1 cellular context compared by ENCODE assay signal in genomic region chr14:23939607-23940326, GRCh38.
TF ChIP-seq lines count a peak whose summit lies in the region.

No MANE protein-coding gene starts in this region.

TF ChIP-seq in HepG2, 621 proteins besides CTCF, POLR2A, EP300 and RAD21 (continued from another document and continues in another):
- TF ChIP-seq, protein P1, sequence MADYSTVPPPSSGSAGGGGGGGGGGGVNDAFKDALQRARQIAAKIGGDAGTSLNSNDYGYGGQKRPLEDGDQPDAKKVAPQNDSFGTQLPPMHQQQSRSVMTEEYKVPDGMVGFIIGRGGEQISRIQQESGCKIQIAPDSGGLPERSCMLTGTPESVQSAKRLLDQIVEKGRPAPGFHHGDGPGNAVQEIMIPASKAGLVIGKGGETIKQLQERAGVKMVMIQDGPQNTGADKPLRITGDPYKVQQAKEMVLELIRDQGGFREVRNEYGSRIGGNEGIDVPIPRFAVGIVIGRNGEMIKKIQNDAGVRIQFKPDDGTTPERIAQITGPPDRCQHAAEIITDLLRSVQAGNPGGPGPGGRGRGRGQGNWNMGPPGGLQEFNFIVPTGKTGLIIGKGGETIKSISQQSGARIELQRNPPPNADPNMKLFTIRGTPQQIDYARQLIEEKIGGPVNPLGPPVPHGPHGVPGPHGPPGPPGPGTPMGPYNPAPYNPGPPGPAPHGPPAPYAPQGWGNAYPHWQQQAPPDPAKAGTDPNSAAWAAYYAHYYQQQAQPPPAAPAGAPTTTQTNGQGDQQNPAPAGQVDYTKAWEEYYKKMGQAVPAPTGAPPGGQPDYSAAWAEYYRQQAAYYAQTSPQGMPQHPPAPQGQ (CRISPR knock-in tag; IDR thresholded peaks at IDR 0.05; ENCODE audit: borderline replicate concordance): 0 out of 2 replicates have a peak, but pooled peaks have one; percentile 58
- TF ChIP-seq ZNF337 (CRISPR knock-in tag; IDR thresholded peaks at IDR 0.05; ENCODE audit: borderline replicate concordance, low read depth): peak; percentile 35; the same call in 1 of the 2 replicates
- TF ChIP-seq GATA4 (IDR thresholded peaks at IDR 0.05; ENCODE audit: borderline replicate concordance, low read depth): peak; percentile 78
- TF ChIP-seq LCORL (IDR thresholded peaks at IDR 0.05): no peak
- no peak for TF ChIP-seq LCORL (CRISPR knock-in tag; IDR thresholded peaks at IDR 0.05)
- TF ChIP-seq ZHX2 (IDR thresholded peaks at IDR 0.05; ENCODE audit: low read depth): no peak
- TF ChIP-seq ZHX2 (CRISPR knock-in tag; IDR thresholded peaks at IDR 0.05; ENCODE audit: borderline replicate concordance): no peak
- TF ChIP-seq IKZF4 (CRISPR knock-in tag; IDR thresholded peaks at IDR 0.05; ENCODE audit: borderline replicate concordance, low read depth, not compliant biosample characterization): peak; percentile 51
- TF ChIP-seq GLI4 (CRISPR knock-in tag; IDR thresholded peaks at IDR 0.05; ENCODE audit: borderline replicate concordance): no peak
- peak; percentile 80 for TF ChIP-seq ONECUT2 (CRISPR knock-in tag; IDR thresholded peaks at IDR 0.05)
- 0 out of 2 replicates have a peak, but pooled peaks have one; percentile 16 for TF ChIP-seq ZBTB7A (CRISPR knock-in tag; IDR thresholded peaks at IDR 0.05)
- peak; percentile 82 for TF ChIP-seq NCOA2 (CRISPR knock-in tag; IDR thresholded peaks at IDR 0.05)
- TF ChIP-seq, protein P2, sequence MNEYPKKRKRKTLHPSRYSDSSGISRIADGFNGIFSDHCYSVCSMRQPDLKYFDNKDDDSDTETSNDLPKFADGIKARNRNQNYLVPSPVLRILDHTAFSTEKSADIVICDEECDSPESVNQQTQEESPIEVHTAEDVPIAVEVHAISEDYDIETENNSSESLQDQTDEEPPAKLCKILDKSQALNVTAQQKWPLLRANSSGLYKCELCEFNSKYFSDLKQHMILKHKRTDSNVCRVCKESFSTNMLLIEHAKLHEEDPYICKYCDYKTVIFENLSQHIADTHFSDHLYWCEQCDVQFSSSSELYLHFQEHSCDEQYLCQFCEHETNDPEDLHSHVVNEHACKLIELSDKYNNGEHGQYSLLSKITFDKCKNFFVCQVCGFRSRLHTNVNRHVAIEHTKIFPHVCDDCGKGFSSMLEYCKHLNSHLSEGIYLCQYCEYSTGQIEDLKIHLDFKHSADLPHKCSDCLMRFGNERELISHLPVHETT (CRISPR knock-in tag; conservative IDR thresholded peaks at IDR 0.05): no peak
- TF ChIP-seq ZNF574 (CRISPR knock-in tag; IDR thresholded peaks at IDR 0.05): peak; percentile 31; the same call in 1 of the 2 replicates
- 0 out of 2 replicates have a peak, but pooled peaks have one; percentile 42 for TF ChIP-seq MXD4 (CRISPR knock-in tag; IDR thresholded peaks at IDR 0.05)
- TF ChIP-seq ZNF552 (CRISPR knock-in tag; IDR thresholded peaks at IDR 0.05; ENCODE audit: borderline replicate concordance): 0 out of 2 replicates have a peak, but pooled peaks have one; percentile 28
- TF ChIP-seq ZNF670 (CRISPR knock-in tag; IDR thresholded peaks at IDR 0.05; ENCODE audit: borderline replicate concordance): no peak
- TF ChIP-seq ZNF432 (CRISPR knock-in tag; IDR thresholded peaks at IDR 0.05; ENCODE audit: borderline replicate concordance): no peak
- TF ChIP-seq HNRNPUL1 (IDR thresholded peaks at IDR 0.05; ENCODE audit: low read depth, low read length): peak; percentile 89
- TF ChIP-seq ZNF24 (IDR thresholded peaks at IDR 0.05): no peak
- no peak for TF ChIP-seq RBFOX2 (IDR thresholded peaks at IDR 0.05; ENCODE audit: low read depth, low read length)
- TF ChIP-seq ZNF883 (CRISPR knock-in tag; IDR thresholded peaks at IDR 0.05; ENCODE audit: not compliant biosample characterization): no peak
- TF ChIP-seq TCF7 (IDR thresholded peaks at IDR 0.05; ENCODE audit: low read depth): peak; percentile 47
- no peak for TF ChIP-seq ZBTB20 (CRISPR knock-in tag; IDR thresholded peaks at IDR 0.05; ENCODE audit: borderline replicate concordance, low read depth)
- TF ChIP-seq ZFY (CRISPR knock-in tag; IDR thresholded peaks at IDR 0.05): peak; percentile 36; the same call in 1 of the 2 replicates
- TF ChIP-seq, protein P3, sequence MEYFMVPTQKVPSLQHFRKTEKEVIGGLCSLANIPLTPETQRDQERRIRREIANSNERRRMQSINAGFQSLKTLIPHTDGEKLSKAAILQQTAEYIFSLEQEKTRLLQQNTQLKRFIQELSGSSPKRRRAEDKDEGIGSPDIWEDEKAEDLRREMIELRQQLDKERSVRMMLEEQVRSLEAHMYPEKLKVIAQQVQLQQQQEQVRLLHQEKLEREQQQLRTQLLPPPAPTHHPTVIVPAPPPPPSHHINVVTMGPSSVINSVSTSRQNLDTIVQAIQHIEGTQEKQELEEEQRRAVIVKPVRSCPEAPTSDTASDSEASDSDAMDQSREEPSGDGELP (IDR thresholded peaks at IDR 0.05; ENCODE audit: borderline replicate concordance, low read depth): peak; percentile 11; the same call in 1 of the 2 replicates
- no peak for TF ChIP-seq KAT2B (IDR thresholded peaks at IDR 0.05; ENCODE audit: borderline replicate concordance, low read depth, low read length)
- TF ChIP-seq SOX5 (CRISPR knock-in tag; IDR thresholded peaks at IDR 0.05; ENCODE audit: borderline replicate concordance): peak; percentile 96
- 0 out of 2 replicates have a peak, but pooled peaks have one; percentile 33 for TF ChIP-seq FOXP4 (CRISPR knock-in tag; IDR thresholded peaks at IDR 0.05)
- TF ChIP-seq, protein P4, sequence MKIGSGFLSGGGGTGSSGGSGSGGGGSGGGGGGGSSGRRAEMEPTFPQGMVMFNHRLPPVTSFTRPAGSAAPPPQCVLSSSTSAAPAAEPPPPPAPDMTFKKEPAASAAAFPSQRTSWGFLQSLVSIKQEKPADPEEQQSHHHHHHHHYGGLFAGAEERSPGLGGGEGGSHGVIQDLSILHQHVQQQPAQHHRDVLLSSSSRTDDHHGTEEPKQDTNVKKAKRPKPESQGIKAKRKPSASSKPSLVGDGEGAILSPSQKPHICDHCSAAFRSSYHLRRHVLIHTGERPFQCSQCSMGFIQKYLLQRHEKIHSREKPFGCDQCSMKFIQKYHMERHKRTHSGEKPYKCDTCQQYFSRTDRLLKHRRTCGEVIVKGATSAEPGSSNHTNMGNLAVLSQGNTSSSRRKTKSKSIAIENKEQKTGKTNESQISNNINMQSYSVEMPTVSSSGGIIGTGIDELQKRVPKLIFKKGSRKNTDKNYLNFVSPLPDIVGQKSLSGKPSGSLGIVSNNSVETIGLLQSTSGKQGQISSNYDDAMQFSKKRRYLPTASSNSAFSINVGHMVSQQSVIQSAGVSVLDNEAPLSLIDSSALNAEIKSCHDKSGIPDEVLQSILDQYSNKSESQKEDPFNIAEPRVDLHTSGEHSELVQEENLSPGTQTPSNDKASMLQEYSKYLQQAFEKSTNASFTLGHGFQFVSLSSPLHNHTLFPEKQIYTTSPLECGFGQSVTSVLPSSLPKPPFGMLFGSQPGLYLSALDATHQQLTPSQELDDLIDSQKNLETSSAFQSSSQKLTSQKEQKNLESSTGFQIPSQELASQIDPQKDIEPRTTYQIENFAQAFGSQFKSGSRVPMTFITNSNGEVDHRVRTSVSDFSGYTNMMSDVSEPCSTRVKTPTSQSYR (CRISPR knock-in tag; IDR thresholded peaks at IDR 0.05; ENCODE audit: borderline replicate concordance): peak; percentile 45; the same call in 1 of the 2 replicates
- TF ChIP-seq MED13 (CRISPR knock-in tag; IDR thresholded peaks at IDR 0.05): no peak; the same call in 1 of the 2 replicates
- peak; percentile 43; the same call in 1 of the 2 replicates for TF ChIP-seq DPF2 (CRISPR knock-in tag; IDR thresholded peaks at IDR 0.05; ENCODE audit: borderline replicate concordance, low read depth)
- TF ChIP-seq ZNF547 (CRISPR knock-in tag; IDR thresholded peaks at IDR 0.05): 0 out of 2 replicates have a peak, but pooled peaks have one; percentile 58
- peak; percentile 59; the same call in 1 of the 2 replicates for TF ChIP-seq ZZZ3 (CRISPR knock-in tag; IDR thresholded peaks at IDR 0.05; ENCODE audit: borderline replicate concordance)
- TF ChIP-seq SALL1 (CRISPR knock-in tag; IDR thresholded peaks at IDR 0.05): peak; percentile 51; the same call in 1 of the 2 replicates
- TF ChIP-seq NBN (conservative IDR thresholded peaks at IDR 0.05): peak; percentile 84; the same call in 1 of the 2 replicates
- peak; percentile 64; the same call in 1 of the 2 replicates for TF ChIP-seq ZNF124 (CRISPR knock-in tag; IDR thresholded peaks at IDR 0.05)
- 0 out of 2 replicates have a peak, but pooled peaks have one; percentile 87 for TF ChIP-seq ZNF383 (CRISPR knock-in tag; IDR thresholded peaks at IDR 0.05; ENCODE audit: borderline replicate concordance)
- 0 out of 2 replicates have a peak, but pooled peaks have one; percentile 51 for TF ChIP-seq CBFB (CRISPR knock-in tag; IDR thresholded peaks at IDR 0.05)
- peak; percentile 29; the same call in 1 of the 2 replicates for TF ChIP-seq BCL6 (CRISPR knock-in tag; IDR thresholded peaks at IDR 0.05)
- 0 out of 2 replicates have a peak, but pooled peaks have one; percentile 28 for TF ChIP-seq FOXP1 (IDR thresholded peaks at IDR 0.05)
- TF ChIP-seq FOXP1 (CRISPR knock-in tag; IDR thresholded peaks at IDR 0.05): no peak
- 0 out of 2 replicates have a peak, but pooled peaks have one; percentile 59 for TF ChIP-seq ZNF761 (CRISPR knock-in tag; conservative IDR thresholded peaks at IDR 0.05)
